Comparison of ENCODE assay signal across 8 cellular contexts in the genomic region with DNA sequence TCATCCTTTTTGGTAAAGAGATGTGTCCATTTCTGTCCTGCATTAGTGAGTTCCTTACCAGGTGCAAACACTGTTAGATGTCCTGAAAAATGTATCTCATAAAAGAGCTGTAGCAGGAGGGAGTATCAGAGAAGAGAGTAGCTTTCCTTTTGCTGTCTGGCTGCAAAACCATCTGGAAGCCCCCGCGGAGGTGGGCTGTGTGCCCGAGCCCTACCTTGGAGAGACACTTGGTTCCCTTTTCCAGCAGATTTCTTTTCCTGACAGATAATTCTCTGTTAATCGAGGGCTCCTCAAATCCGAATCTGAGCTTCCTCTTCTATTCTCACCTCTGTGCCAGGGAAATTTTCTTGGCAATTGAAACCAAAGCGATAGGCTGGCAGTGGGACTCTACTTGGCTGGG.
"Had no signal": no experiment of that assay in that cellular context is flagged by ENCODE, and none has a peak within 500 bp of the region (broad histone marks: within the 10 kb centered on the region; RNA-seq: fewer than 3 reads in every experiment).

No MANE protein-coding gene starts in this region.

- H3K4me3 ChIP-seq: K562 had no signal

- DNase-seq: IMR-90, KBM-7, KG1 had no signal

- H3K27ac ChIP-seq: HL-60 had no signal

- H3K4me3 Mint-ChIP-seq: IgD-negative memory B cell had no signal

- H3K36me3 Mint-ChIP-seq: IgD-negative memory B cell had no signal

- H3K4me1 Mint-ChIP-seq: IgD-negative memory B cell had no signal

- FAIRE-seq: HepG2, HTR-8/SVneo, K562 had no signal
